In genomic region chr12:109896188-109896587, GRCh38 we compare ENCODE assay signal across 2 cellular contexts.
TF ChIP-seq lines count a peak whose summit lies in the region.

No MANE protein-coding gene starts in this region.

TF ChIP-seq in HepG2, 621 proteins besides CTCF, POLR2A, EP300 and RAD21:
- no peak for TF ChIP-seq AHDC1 (CRISPR knock-in tag; IDR thresholded peaks at IDR 0.05; ENCODE audit: borderline replicate concordance)
- no peak for TF ChIP-seq NFE2L2 (IDR thresholded peaks at IDR 0.05; ENCODE audit: low read length)
- 0 out of 2 replicates have a peak, but pooled peaks have one; percentile 27 for TF ChIP-seq CHD4 (IDR thresholded peaks at IDR 0.05; ENCODE audit: borderline replicate concordance, low read length)
- TF ChIP-seq ZNF629 (CRISPR knock-in tag; conservative IDR thresholded peaks at IDR 0.05) = peak; percentile 63
- TF ChIP-seq ZBTB44 (CRISPR knock-in tag; IDR thresholded peaks at IDR 0.05) = no peak
- TF ChIP-seq ZNF768 (CRISPR knock-in tag; IDR thresholded peaks at IDR 0.05) = peak; percentile 92
- no peak for TF ChIP-seq TFE3 (CRISPR knock-in tag; IDR thresholded peaks at IDR 0.05)
- TF ChIP-seq HOXA3 (CRISPR knock-in tag; IDR thresholded peaks at IDR 0.05) = no peak
- TF ChIP-seq NCOA1 (CRISPR knock-in tag; IDR thresholded peaks at IDR 0.05) = no peak
- peak; percentile 27; the same call in 1 of the 2 replicates for TF ChIP-seq ZMYM3 (CRISPR knock-in tag; IDR thresholded peaks at IDR 0.05)

TF ChIP-seq in K562, 482 proteins besides CTCF, POLR2A, EP300 and RAD21:
- TF ChIP-seq KDM1A (IDR thresholded peaks at IDR 0.05) = peak; percentile 52 to 69
- no peak for TF ChIP-seq SNRNP70 (optimal IDR thresholded peaks at IDR 0.05; ENCODE audit: low read depth, low read length)
- TF ChIP-seq ZNF717 (CRISPR knock-in tag; IDR thresholded peaks at IDR 0.05) = no peak
- no peak for TF ChIP-seq CEBPB (tag; IDR thresholded peaks at IDR 0.05)
- TF ChIP-seq MAX (CRISPR knock-in tag; IDR thresholded peaks at IDR 0.05) = no peak
- no peak for TF ChIP-seq ZNF639 (CRISPR knock-in tag; conservative IDR thresholded peaks at IDR 0.05 in 1 of 2, IDR thresholded peaks at IDR 0.05 in 1 of 2)
- no peak for TF ChIP-seq ZNF232 (CRISPR knock-in tag; IDR thresholded peaks at IDR 0.05)
- TF ChIP-seq TFAM (CRISPR knock-in tag; conservative IDR thresholded peaks at IDR 0.05) = no peak
- peak; percentile 57; the same call in 1 of the 2 replicates for TF ChIP-seq PTBP1 (IDR thresholded peaks at IDR 0.05; ENCODE audit: low read depth, low read length)
- no peak for TF ChIP-seq SMARCC2 (IDR thresholded peaks at IDR 0.05; ENCODE audit: low read depth)
- TF ChIP-seq RBBP5 (IDR thresholded peaks at IDR 0.05; ENCODE audit: borderline replicate concordance, insufficient read depth, low read length, poor library complexity, severe bottlenecking) = no peak
- no peak for TF ChIP-seq ZC3H8 (IDR thresholded peaks at IDR 0.05)
- no peak for TF ChIP-seq ZNF124 (CRISPR knock-in tag; IDR thresholded peaks at IDR 0.05)
- TF ChIP-seq USF2 (CRISPR knock-in tag; IDR thresholded peaks at IDR 0.05) = no peak
- peak; percentile 70 for TF ChIP-seq ZFP36 (IDR thresholded peaks at IDR 0.05; ENCODE audit: low read depth, low read length, partially characterized antibody)
- peak; percentile 50; the same call in 1 of the 2 replicates for TF ChIP-seq ZNF24 (IDR thresholded peaks at IDR 0.05)
- no peak for TF ChIP-seq PRPF4 (IDR thresholded peaks at IDR 0.05; ENCODE audit: insufficient read depth, low read depth, low read length, poor library complexity, severe bottlenecking)
- no peak for TF ChIP-seq NFYB (IDR thresholded peaks at IDR 0.05; ENCODE audit: extremely low read depth, insufficient read length)
- TF ChIP-seq ZNF316 (IDR thresholded peaks at IDR 0.05) = no peak
- no peak for TF ChIP-seq ARHGAP35 (IDR thresholded peaks at IDR 0.05; ENCODE audit: partially characterized antibody)
- TF ChIP-seq RBM17 (IDR thresholded peaks at IDR 0.05; ENCODE audit: borderline replicate concordance, low read depth, low read length) = no peak
- no peak for TF ChIP-seq NRF1 (conservative IDR thresholded peaks at IDR 0.05 in 1 of 2, IDR thresholded peaks at IDR 0.05 in 1 of 2)
- no peak for TF ChIP-seq TEAD1 (CRISPR knock-in tag; IDR thresholded peaks at IDR 0.05)
- no peak for TF ChIP-seq NFIX (CRISPR knock-in tag; IDR thresholded peaks at IDR 0.05; ENCODE audit: low read depth)
- TF ChIP-seq XRCC3 (IDR thresholded peaks at IDR 0.05) = no peak
- no peak for TF ChIP-seq GABPB1 (CRISPR knock-in tag; IDR thresholded peaks at IDR 0.05)
- TF ChIP-seq HDAC2 (IDR thresholded peaks at IDR 0.05) = 0 out of 2 replicates have a peak, but pooled peaks have one; percentile 26
- TF ChIP-seq GATAD2B (IDR thresholded peaks at IDR 0.05; ENCODE audit: borderline replicate concordance) = no peak
- TF ChIP-seq PRDM10 (IDR thresholded peaks at IDR 0.05; ENCODE audit: partially characterized antibody) = no peak
- no peak for TF ChIP-seq HOMEZ (CRISPR knock-in tag; IDR thresholded peaks at IDR 0.05)
- peak in 1 of 2 experiments; percentile 45; a peak in 1 of 4 replicates for TF ChIP-seq RCOR1 (IDR thresholded peaks at IDR 0.05; ENCODE audit: borderline replicate concordance in 1 of 2, low read depth in 2 of 2, low read length in 2 of 2)
- no peak for TF ChIP-seq CBFB (CRISPR knock-in tag; IDR thresholded peaks at IDR 0.05)
- TF ChIP-seq BCOR (IDR thresholded peaks at IDR 0.05) = peak; percentile 86
- TF ChIP-seq FOXM1 (IDR thresholded peaks at IDR 0.05; ENCODE audit: low read depth) = no peak
- TF ChIP-seq FOXM1 (CRISPR knock-in tag; IDR thresholded peaks at IDR 0.05; ENCODE audit: low read depth) = no peak
- no peak for TF ChIP-seq MYC (IDR thresholded peaks at IDR 0.05; ENCODE audit: low read depth, low read length)
- TF ChIP-seq MYC (CRISPR knock-in tag; IDR thresholded peaks at IDR 0.05; ENCODE audit: borderline replicate concordance, low read depth) = no peak
- no peak for TF ChIP-seq E2F6 (IDR thresholded peaks at IDR 0.05; ENCODE audit: borderline replicate concordance in 1 of 2, extremely low read depth in 1 of 2, insufficient read depth in 1 of 2, insufficient read length in 1 of 2, low read depth in 1 of 2, low read length in 1 of 2, poor library complexity in 1 of 2, severe bottlenecking in 1 of 2)
- no peak for TF ChIP-seq ZNF3 (CRISPR knock-in tag; IDR thresholded peaks at IDR 0.05)
- no peak for TF ChIP-seq TCF7L2 (IDR thresholded peaks at IDR 0.05; ENCODE audit: low read depth, low read length)
- no peak for TF ChIP-seq SNIP1 (IDR thresholded peaks at IDR 0.05; ENCODE audit: low read depth)
- no peak for TF ChIP-seq FOXJ2 (tag; IDR thresholded peaks at IDR 0.05)
- no peak for TF ChIP-seq ZNF766 (CRISPR knock-in tag; conservative IDR thresholded peaks at IDR 0.05)
- peak; percentile 84 for TF ChIP-seq ADNP (tag; IDR thresholded peaks at IDR 0.05)
- TF ChIP-seq SMAD3 (CRISPR knock-in tag; conservative IDR thresholded peaks at IDR 0.05) = no peak
- TF ChIP-seq ZZZ3 (IDR thresholded peaks at IDR 0.05) = no peak
- TF ChIP-seq NR4A1 (CRISPR knock-in tag; IDR thresholded peaks at IDR 0.05) = no peak
- no peak for TF ChIP-seq NR4A1 (tag; IDR thresholded peaks at IDR 0.05)
- TF ChIP-seq CBFA2T3 (IDR thresholded peaks at IDR 0.05) = no peak
- no peak for TF ChIP-seq MTA2 (IDR thresholded peaks at IDR 0.05; ENCODE audit: low read depth)
- no peak for TF ChIP-seq FOXK2 (conservative IDR thresholded peaks at IDR 0.05 in 1 of 2, IDR thresholded peaks at IDR 0.05 in 1 of 2; ENCODE audit: low read depth in 2 of 2)
- no peak for TF ChIP-seq FOXO4 (CRISPR knock-in tag; IDR thresholded peaks at IDR 0.05)
- TF ChIP-seq RBM25 (IDR thresholded peaks at IDR 0.05; ENCODE audit: low read depth, low read length, severe bottlenecking) = peak; percentile 87
- TF ChIP-seq ZNF436 (CRISPR knock-in tag; IDR thresholded peaks at IDR 0.05) = no peak
- no peak for TF ChIP-seq SUPT5H (IDR thresholded peaks at IDR 0.05)
- TF ChIP-seq CLOCK (CRISPR knock-in tag; IDR thresholded peaks at IDR 0.05; ENCODE audit: borderline replicate concordance) = no peak
- no peak for TF ChIP-seq POLR2B (IDR thresholded peaks at IDR 0.05; ENCODE audit: low read depth, partially characterized antibody)
- TF ChIP-seq SMARCA5 (IDR thresholded peaks at IDR 0.05) = peak; percentile 73; the same call in 1 of the 2 replicates
- TF ChIP-seq SREBF2 (CRISPR knock-in tag; IDR thresholded peaks at IDR 0.05) = no peak
- TF ChIP-seq YBX1 (IDR thresholded peaks at IDR 0.05) = no peak
- TF ChIP-seq IRF9 (tag; IDR thresholded peaks at IDR 0.05) = no peak
